Comparison of ENCODE assay signal across 23 cellular contexts in genomic region chr3:131658771-131659170, GRCh38.
A peak's percentile ranks its signal among the peaks of the same experiment; 100 is the strongest.
DNase-seq lines count a peak whose midpoint lies in the region; ATAC-seq and TF ChIP-seq lines count a peak whose summit lies in the region.
"Had no signal": no experiment of that assay in that cellular context is flagged by ENCODE, and none has a peak within 500 bp of the region (broad histone marks: within the 10 kb centered on the region; RNA-seq: fewer than 3 reads in every experiment).

No MANE protein-coding gene starts in this region.

- DNase-seq in PC-3, result peak; percentile 36
- DNase-seq in astrocyte of the hippocampus (ENCODE audit: low read depth, low spot score), result peak; percentile 7
- peak; percentile 5 to 33 for DNase-seq in foreskin keratinocyte
- DNase-seq in T-cell, result no peak
- no peak for DNase-seq in RKO (ENCODE audit: low spot score)
- no peak for DNase-seq in NCI-H2171 treated with DMSO at 0.1 percent for 48 hours (lab: John Stamatoyannopoulos, UW)
- DNase-seq: 8988T; ACHN; AML-193; BE2C; CD4-positive, alpha-beta T cell; CD8-positive, alpha-beta memory T cell; DMS 273 treated with DMSO at 0.1 percent for 48 hours; DMS79; EL; GDM1; GM23248; H7; HCEC 1CT had no signal

- H3K27ac ChIP-seq in PC-3 (ENCODE audit: low read length), result no peak overlapping the region
- no peak overlapping the region for H3K27ac ChIP-seq in foreskin keratinocyte
- H3K27ac ChIP-seq: A549; BLaER1 treated with 17β-estradiol and CSF1 and Interleukin-3, amounts not matched to agents 10 nM and 100 nM; GM23248 had no signal

- H3K4me3 Mint-ChIP-seq in T-cell, result no peak overlapping the region
- H3K4me3 Mint-ChIP-seq: CD14-positive monocyte; CD4-positive, alpha-beta T cell; CD8-positive, alpha-beta memory T cell had no signal

- no peaks in the 10 kb centered on the region for H3K4me1 Mint-ChIP-seq in T-cell
- H3K4me1 Mint-ChIP-seq: CD14-positive monocyte; CD8-positive, alpha-beta memory T cell had no signal

- no peak; the same call in 1 of the 2 replicates for ATAC-seq in PC-3
- ATAC-seq in foreskin keratinocyte, result no peak
- no peak for ATAC-seq in T-cell (replicated peaks in 1 of 4)
- ATAC-seq: A549, GM12878 had no signal

- TF ChIP-seq CTCF in PC-3 (conservative IDR thresholded peaks at IDR 0.05; ENCODE audit: low read depth, low read length) (no peak), foreskin keratinocyte (conservative IDR thresholded peaks at IDR 0.05) (no peak)

- no peak overlapping the region for H3K27ac Mint-ChIP-seq in T-cell
- H3K27ac Mint-ChIP-seq: CD14-positive monocyte; CD4-positive, alpha-beta T cell; CD8-positive, alpha-beta memory T cell had no signal

- no peaks in the 10 kb centered on the region for H3K27me3 ChIP-seq in PC-3 (ENCODE audit: low read length)
- H3K27me3 ChIP-seq in foreskin keratinocyte, result no peaks in the 10 kb centered on the region
- H3K27me3 ChIP-seq: BE2C; BLaER1 treated with 17β-estradiol and CSF1 and Interleukin-3, amounts not matched to agents 10 nM and 100 nM had no signal

- no peak overlapping the region for H2AFZ ChIP-seq in PC-3 (ENCODE audit: low read length)
- H2AFZ ChIP-seq: GM23248 had no signal

- no peaks in the 10 kb centered on the region for H4K20me1 ChIP-seq in PC-3 (ENCODE audit: low read length)
- H4K20me1 ChIP-seq: BLaER1 treated with 17β-estradiol and CSF1 and Interleukin-3, amounts not matched to agents 10 nM and 100 nM had no signal

- peaks cover 5 to 7% of the 10 kb centered on the region in 2 donors for H3K27me3 Mint-ChIP-seq in T-cell

- intact Hi-C loops in PC-3 (cut with micrococcal nuclease), result no loop called here

- no peaks in the 10 kb centered on the region for H3K36me3 Mint-ChIP-seq in T-cell
- H3K36me3 Mint-ChIP-seq: CD14-positive monocyte had no signal

- CTCF ChIA-PET in PC-3 (lab: Charles Lee), result no interaction called here
- CTCF ChIA-PET in T-cell (lab: Charles Lee), result no interaction called here

- no TSS peak for BruUV-seq in PC-3 (replicated peaks; lab: Mats Ljungman, UMichigan)

- H3K9ac ChIP-seq in PC-3 (ENCODE audit: low read length), result no peak overlapping the region
- H3K9ac ChIP-seq: BLaER1 treated with 17β-estradiol and CSF1 and Interleukin-3, amounts not matched to agents 10 nM and 100 nM; GM23248 had no signal

- POLR2A ChIA-PET in PC-3 (lab: Charles Lee; ENCODE audit: unreplicated experiment), result no interaction called here
- POLR2A ChIA-PET in T-cell (lab: Charles Lee), result no interaction called here

- peaks cover 0 to 13% (median 5%) of the 10 kb centered on the region in 3 donors for H3K9me3 Mint-ChIP-seq in T-cell

- no peaks in the 10 kb centered on the region for H3K79me2 ChIP-seq in PC-3 (ENCODE audit: low read length)

- no peaks in the 10 kb centered on the region for H3K9me3 ChIP-seq in PC-3 (ENCODE audit: low read length)
- H3K9me3 ChIP-seq: A549, BE2C had no signal

- no peaks in the 10 kb centered on the region for H3K9me2 ChIP-seq in PC-3 (replicated peaks; ENCODE audit: low read length)

- H3K4me1 ChIP-seq in PC-3 (ENCODE audit: insufficient read depth, low read length) (peaks cover 13% of the 10 kb centered on the region), foreskin keratinocyte (no peaks in the 10 kb centered on the region)
- H3K4me1 ChIP-seq: A549; BE2C; BLaER1 treated with 17β-estradiol and CSF1 and Interleukin-3, amounts not matched to agents 10 nM and 100 nM had no signal

- no peaks in the 10 kb centered on the region for H3F3A ChIP-seq in PC-3 (ENCODE audit: low read length, unreplicated experiment)

- no peak overlapping the region for H3K4me3 ChIP-seq in PC-3 (ENCODE audit: low read length)
- H3K4me3 ChIP-seq: A549; BLaER1 treated with 17β-estradiol and CSF1 and Interleukin-3, amounts not matched to agents 10 nM and 100 nM; GM12878; GM23248 had no signal

- H3K4me2 ChIP-seq in PC-3 (ENCODE audit: low read length), result no peak overlapping the region
- H3K4me2 ChIP-seq: A549; BLaER1 treated with 17β-estradiol and CSF1 and Interleukin-3, amounts not matched to agents 10 nM and 100 nM had no signal

- H3K36me3 ChIP-seq in PC-3 (ENCODE audit: low read depth, low read length), result no peaks in the 10 kb centered on the region
- H3K36me3 ChIP-seq: BE2C; BLaER1 treated with 17β-estradiol and CSF1 and Interleukin-3, amounts not matched to agents 10 nM and 100 nM had no signal

Comparison
In these comparisons a context has a peak if more than half of its experiments do, and no peak if none do; other contexts are left out.
1. DNase-seq: peak in PC-3 (single experiment), astrocyte of the hippocampus (single experiment) and foreskin keratinocyte (2 of 2); none in T-cell (0 of 34), RKO (single experiment) and NCI-H2171 treated with DMSO at 0.1 percent for 48 hours (single experiment).